In the genomic region with DNA sequence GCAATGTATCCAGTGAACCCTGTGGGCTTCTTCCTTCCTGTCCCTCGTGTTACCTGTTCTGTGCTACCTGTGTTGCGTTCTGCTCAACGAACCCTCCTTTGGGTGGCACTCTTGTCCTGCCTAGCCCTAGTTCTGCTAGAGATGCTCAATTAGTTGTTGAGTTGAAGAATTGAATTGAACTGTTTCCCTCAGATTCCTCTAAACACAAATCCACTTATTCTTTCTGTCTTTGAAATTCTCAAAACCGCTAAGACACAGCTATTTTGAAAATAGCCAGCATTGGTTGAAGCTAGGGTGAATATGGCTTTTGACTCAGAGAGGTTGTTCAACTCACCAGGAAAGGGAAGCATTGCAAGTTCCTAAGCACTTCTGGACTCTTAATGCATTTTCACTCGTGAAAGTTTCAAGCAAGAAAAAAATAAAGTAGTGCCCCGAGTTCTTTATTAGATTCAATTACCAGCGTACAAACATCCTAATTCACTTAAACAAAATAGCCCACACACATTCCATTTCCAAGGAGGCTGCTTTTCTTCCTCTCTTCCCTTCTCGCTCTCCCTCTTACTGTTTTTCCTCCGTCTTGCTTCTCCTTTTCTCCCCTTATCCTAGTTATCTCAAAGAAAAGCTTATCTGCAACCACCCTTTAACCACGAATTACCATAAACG, we compare ENCODE assay signal across 7 cellular contexts. TPM values are rescaled to one million over a fixed set of nuclear protein-coding genes. Genes with fewer than 3 reads are reported as not detected.
DNase-seq lines count a peak whose midpoint lies in the region; ATAC-seq and TF ChIP-seq lines count a peak whose summit lies in the region.

No MANE protein-coding gene starts in this region.

- no peak overlapping the region for H4K8ac ChIP-seq in neuronal stem cell (ENCODE audit: low read depth, low read length)

- H3K4me2 ChIP-seq in neuronal stem cell (ENCODE audit: insufficient read depth, low read length, poor library complexity, severe bottlenecking): peak overlapping the region; percentile 97

- H3K4me1 ChIP-seq in neuronal stem cell (ENCODE audit: control insufficient read depth in 2 of 2, insufficient read depth in 1 of 2, low read depth in 1 of 2, low read length in 2 of 2): peaks cover 0 to 5% of the 10 kb centered on the region in 2 donors

- no peak overlapping the region for H2BK5ac ChIP-seq in neuronal stem cell (ENCODE audit: low read length)

- DNase-seq in GM13977 (ENCODE audit: low spot score) (peak; percentile 37), WTC11 (ENCODE audit: low spot score) (peak; percentile 18), neuronal stem cell (ENCODE audit: low spot score) (no peak), superior temporal gyrus (ENCODE audit: extremely low spot score) (no peak), cerebellum (ENCODE audit: low spot score) (no peak)

- H3K14ac ChIP-seq in neuronal stem cell (ENCODE audit: low read length): no peak overlapping the region

- H3K18ac ChIP-seq in neuronal stem cell (ENCODE audit: low read length): no peak overlapping the region

- no peak overlapping the region for H2AFZ ChIP-seq in neuronal stem cell (ENCODE audit: low read length)

- WGBS in neuronal stem cell (ENCODE audit: extremely low coverage in 2 of 2, insufficient read length in 2 of 2, insufficient replicate concordance in 1 of 2), 2 donors: no CpG with 5 or more reads among the region's 11 CpGs

- peaks cover 0 to 31% (median 0%) of the 10 kb centered on the region in 3 experiments for H3K27me3 ChIP-seq in neuronal stem cell (ENCODE audit: control insufficient read depth in 3 of 3, insufficient read depth in 3 of 3, low read depth in 1 of 3, low read length in 3 of 3)

- no peak overlapping the region for H3K4ac ChIP-seq in neuronal stem cell (ENCODE audit: low read length)

- peak overlapping the region; percentile 93 for H3K4me3 Mint-ChIP-seq in WTC11

- in situ Hi-C loops in GM13977 (cut with MboI; ENCODE audit: low pct_unique_long_range_greater_than_20kb, low sequenced_read_pairs, unreplicated experiment): no loop called here

- no peak overlapping the region for H3K23ac ChIP-seq in neuronal stem cell (ENCODE audit: low read depth, low read length, poor library complexity)

- peaks cover 4% of the 10 kb centered on the region; the same call in 1 of the 2 replicates for H3K27me3 Mint-ChIP-seq in WTC11 (ENCODE audit: low read depth)

- no peaks in the 10 kb centered on the region for H3K79me1 ChIP-seq in neuronal stem cell (ENCODE audit: low read depth, low read length)

- H3K27ac ChIP-seq in neuronal stem cell (replicated peaks; ENCODE audit: low read length): no peak overlapping the region

- H3K9ac ChIP-seq in neuronal stem cell (ENCODE audit: low read depth, low read length, poor library complexity): no peak overlapping the region

- no peak overlapping the region for H3K4me3 ChIP-seq in neuronal stem cell (ENCODE audit: low read length in 2 of 2)

- H3K9me3 ChIP-seq in neuronal stem cell (replicated peaks in 1 of 2; ENCODE audit: control insufficient read depth in 2 of 2, insufficient read depth in 1 of 2, low read depth in 1 of 2, low read length in 2 of 2): no peaks in the 10 kb centered on the region

- H4K91ac ChIP-seq in neuronal stem cell (ENCODE audit: low read depth, low read length, poor library complexity): no peak overlapping the region

- no peak overlapping the region for H2BK12ac ChIP-seq in neuronal stem cell (ENCODE audit: low read length)

- H2BK15ac ChIP-seq in neuronal stem cell (ENCODE audit: low read length): no peak overlapping the region

- POLR2A ChIA-PET in WTC11 (lab: Charles Lee): interaction anchor here (1.2 to 1.9 kb wide), 2 partner anchors 12 to 15 kb away, joined by 4 to 10 read pairs; no protein-coding TSS in a partner anchor

- peak; percentile 29 for ATAC-seq in HG03175 (IDR thresholded peaks at IDR 0.05; ENCODE audit: unreplicated experiment)
- ATAC-seq in WTC11: peak; percentile 32
- peak; percentile 66 for ATAC-seq in esophagus mucosa

- H3K36me3 Mint-ChIP-seq in WTC11: no peaks in the 10 kb centered on the region

- TF ChIP-seq CTCF in GM13977 (IDR thresholded peaks at IDR 0.05; ENCODE audit: extremely low read depth, insufficient read depth, missing control alignments) (peak; percentile 65), WTC11 (IDR thresholded peaks at IDR 0.05) (no peak)

- no peak overlapping the region for H2AK5ac ChIP-seq in neuronal stem cell (ENCODE audit: low read depth, low read length)

- peaks cover 8% of the 10 kb centered on the region; the same call in 1 of the 2 replicates for H3K9me3 Mint-ChIP-seq in WTC11

- no peak overlapping the region for H3K27ac Mint-ChIP-seq in WTC11

- peaks cover 23% of the 10 kb centered on the region for H3K4me1 Mint-ChIP-seq in WTC11

- H2BK120ac ChIP-seq in neuronal stem cell (ENCODE audit: low read depth, low read length): no peak overlapping the region

- H3K36me3 ChIP-seq in neuronal stem cell (replicated peaks in 1 of 2; ENCODE audit: control insufficient read depth in 2 of 2, insufficient read depth in 2 of 2, low read length in 2 of 2): no peaks in the 10 kb centered on the region

- CTCF ChIA-PET in WTC11 (lab: Charles Lee): interaction anchor here (0.7 to 2.4 kb wide), 5 partner anchors 13 to 328 kb away, joined by 3 to 25 read pairs (median 3); no protein-coding TSS in a partner anchor

TF ChIP-seq in WTC11, 78 proteins besides CTCF, POLR2A, EP300 and RAD21:
- TF ChIP-seq, protein P1, sequence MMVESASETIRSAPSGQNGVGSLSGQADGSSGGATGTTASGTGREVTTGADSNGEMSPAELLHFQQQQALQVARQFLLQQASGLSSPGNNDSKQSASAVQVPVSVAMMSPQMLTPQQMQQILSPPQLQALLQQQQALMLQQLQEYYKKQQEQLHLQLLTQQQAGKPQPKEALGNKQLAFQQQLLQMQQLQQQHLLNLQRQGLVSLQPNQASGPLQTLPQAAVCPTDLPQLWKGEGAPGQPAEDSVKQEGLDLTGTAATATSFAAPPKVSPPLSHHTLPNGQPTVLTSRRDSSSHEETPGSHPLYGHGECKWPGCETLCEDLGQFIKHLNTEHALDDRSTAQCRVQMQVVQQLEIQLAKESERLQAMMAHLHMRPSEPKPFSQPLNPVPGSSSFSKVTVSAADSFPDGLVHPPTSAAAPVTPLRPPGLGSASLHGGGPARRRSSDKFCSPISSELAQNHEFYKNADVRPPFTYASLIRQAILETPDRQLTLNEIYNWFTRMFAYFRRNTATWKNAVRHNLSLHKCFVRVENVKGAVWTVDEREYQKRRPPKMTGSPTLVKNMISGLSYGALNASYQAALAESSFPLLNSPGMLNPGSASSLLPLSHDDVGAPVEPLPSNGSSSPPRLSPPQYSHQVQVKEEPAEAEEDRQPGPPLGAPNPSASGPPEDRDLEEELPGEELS (CRISPR knock-in tag; IDR thresholded peaks at IDR 0.05): no peak
- TF ChIP-seq, protein P2, sequence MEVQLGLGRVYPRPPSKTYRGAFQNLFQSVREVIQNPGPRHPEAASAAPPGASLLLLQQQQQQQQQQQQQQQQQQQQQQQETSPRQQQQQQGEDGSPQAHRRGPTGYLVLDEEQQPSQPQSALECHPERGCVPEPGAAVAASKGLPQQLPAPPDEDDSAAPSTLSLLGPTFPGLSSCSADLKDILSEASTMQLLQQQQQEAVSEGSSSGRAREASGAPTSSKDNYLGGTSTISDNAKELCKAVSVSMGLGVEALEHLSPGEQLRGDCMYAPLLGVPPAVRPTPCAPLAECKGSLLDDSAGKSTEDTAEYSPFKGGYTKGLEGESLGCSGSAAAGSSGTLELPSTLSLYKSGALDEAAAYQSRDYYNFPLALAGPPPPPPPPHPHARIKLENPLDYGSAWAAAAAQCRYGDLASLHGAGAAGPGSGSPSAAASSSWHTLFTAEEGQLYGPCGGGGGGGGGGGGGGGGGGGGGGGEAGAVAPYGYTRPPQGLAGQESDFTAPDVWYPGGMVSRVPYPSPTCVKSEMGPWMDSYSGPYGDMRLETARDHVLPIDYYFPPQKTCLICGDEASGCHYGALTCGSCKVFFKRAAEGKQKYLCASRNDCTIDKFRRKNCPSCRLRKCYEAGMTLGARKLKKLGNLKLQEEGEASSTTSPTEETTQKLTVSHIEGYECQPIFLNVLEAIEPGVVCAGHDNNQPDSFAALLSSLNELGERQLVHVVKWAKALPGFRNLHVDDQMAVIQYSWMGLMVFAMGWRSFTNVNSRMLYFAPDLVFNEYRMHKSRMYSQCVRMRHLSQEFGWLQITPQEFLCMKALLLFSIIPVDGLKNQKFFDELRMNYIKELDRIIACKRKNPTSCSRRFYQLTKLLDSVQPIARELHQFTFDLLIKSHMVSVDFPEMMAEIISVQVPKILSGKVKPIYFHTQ (CRISPR knock-in tag; IDR thresholded peaks at IDR 0.05): no peak
- TF ChIP-seq HMGA2 (CRISPR knock-in tag; IDR thresholded peaks at IDR 0.05) (no peak), SP1 (CRISPR knock-in tag; conservative IDR thresholded peaks at IDR 0.05) (no peak)

RNA-seq across cellular contexts. Expression of a gene that starts 0.6 kb away (rescaled TPM):
- total RNA-seq in WTC11 (2021): 4.1 to 6.5 TPM (median 4.6 TPM) in 3 replicates
- total RNA-seq in esophagus mucosa: 5.1 TPM
- 0.98 TPM for polyA plus RNA-seq in neuronal stem cell (2013, experiment 1 of 2)
- polyA plus RNA-seq in neuronal stem cell (2013, experiment 2 of 2): 0.76 TPM
- 13.2 TPM for total RNA-seq in cerebellum

RNA-seq across cellular contexts. Expression of a gene that starts 0.6 kb away (rescaled TPM):
- total RNA-seq in WTC11 (2021) (13.6 to 18.7 TPM (median 17.8 TPM) in 3 replicates), esophagus mucosa (7.6 TPM), cerebellum (18.5 TPM)
- 8.3 TPM for polyA plus RNA-seq in neuronal stem cell (2013, experiment 1 of 2)
- 8.1 TPM for polyA plus RNA-seq in neuronal stem cell (2013, experiment 2 of 2)

Comparison
In these comparisons a context has a peak if more than half of its experiments do, and no peak if none do; other contexts are left out.
1. DNase-seq: peak in GM13977 (single experiment) and WTC11 (single experiment); none in neuronal stem cell (single experiment), superior temporal gyrus (single experiment) and cerebellum (single experiment).
2. Peak in every context shown above with its lines, with median percentiles within 50 percentile points of each other: ATAC-seq.